Comparison of ENCODE assay signal across 8 cellular contexts in the genomic region with DNA sequence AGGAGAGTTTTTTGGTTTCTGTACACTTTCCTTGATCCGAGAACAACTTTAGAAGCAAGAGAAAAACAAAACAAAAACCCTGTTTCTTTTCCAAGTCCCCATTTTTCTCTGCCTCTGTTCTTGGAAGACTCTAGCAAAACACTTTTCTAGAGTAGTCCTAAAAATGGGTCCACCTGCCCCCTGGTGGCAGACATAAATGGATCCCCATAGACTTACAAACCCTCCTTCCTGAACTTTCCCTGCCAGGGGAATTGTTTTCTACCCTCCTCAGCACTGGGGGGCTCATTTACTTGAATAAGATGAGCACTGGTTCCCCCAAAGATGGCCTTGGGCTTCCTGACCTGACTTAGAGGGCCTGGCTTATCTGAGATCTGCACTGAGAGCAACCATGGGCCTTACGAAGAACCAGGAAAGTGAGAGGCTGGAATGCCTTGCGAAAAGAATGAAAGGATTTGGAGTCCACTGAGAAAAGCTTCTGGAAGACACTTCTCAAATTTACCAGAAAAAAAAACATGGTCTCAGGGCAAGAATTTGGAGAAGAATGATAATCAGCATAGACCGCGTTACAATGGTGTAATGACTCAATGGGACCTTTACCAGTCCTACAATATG. TPM values are rescaled to one million over a fixed set of nuclear protein-coding genes. Genes with fewer than 3 reads are reported as not detected.
A peak's percentile ranks its signal among the peaks of the same experiment; 100 is the strongest.
DNase-seq lines count a peak whose midpoint lies in the region; ATAC-seq and TF ChIP-seq lines count a peak whose summit lies in the region.

No MANE protein-coding gene starts in this region.

- H3K27me3 ChIP-seq in NT2/D1 (ENCODE audit: insufficient read depth, insufficient read length), result no peaks in the 10 kb centered on the region

- ATAC-seq in HG03139 (IDR thresholded peaks at IDR 0.05; ENCODE audit: unreplicated experiment) (no peak), HG03159 (IDR thresholded peaks at IDR 0.05; ENCODE audit: unreplicated experiment) (no peak)

- no peak overlapping the region for H3K9ac ChIP-seq in NT2/D1 (ENCODE audit: insufficient read length, low read depth)

- peak; percentile 69 for TF ChIP-seq CTCF in epithelial cell of proximal tubule (conservative IDR thresholded peaks at IDR 0.05; ENCODE audit: low read depth, low read length)

- no peaks in the 10 kb centered on the region for H3K36me3 ChIP-seq in NT2/D1 (ENCODE audit: insufficient read depth, insufficient read length, low read length)

- H3K4me1 ChIP-seq in NT2/D1 (ENCODE audit: insufficient read depth, insufficient read length), result no peaks in the 10 kb centered on the region

- no peak overlapping the region for H3K4me3 ChIP-seq in NT2/D1 (ENCODE audit: insufficient read length, low read depth)
- H3K4me3 ChIP-seq in epithelial cell of proximal tubule (ENCODE audit: low read depth, low read length), result no peak overlapping the region

- DNase-seq in SHP77 (lab: John Stamatoyannopoulos, UW), result peak; percentile 5 to 19
- DNase-seq in SHP77 treated with DMSO at 0.1 percent for 48 hours (lab: John Stamatoyannopoulos, UW), result no peak
- DNase-seq in NT2/D1 (ENCODE audit: low read depth, low spot score), result peak; percentile 39
- DNase-seq in epithelial cell of proximal tubule (ENCODE audit: low read depth), result peak; percentile 1
- peak; percentile 4 to 14 for DNase-seq in stimulated activated CD4-positive, alpha-beta T cell treated with anti-CD3 and anti-CD28 coated beads, Interleukin-4, amount 100 ng/mL, for 48 hours (ENCODE audit: low read depth in 2 of 2)
- no peak for DNase-seq in NCI-H524 treated with DMSO at 0.1 percent for 48 hours (lab: John Stamatoyannopoulos, UW)

- no peaks in the 10 kb centered on the region for H3K9me3 ChIP-seq in NT2/D1 (ENCODE audit: insufficient read depth, low read length)

RNA-seq across cellular contexts. Expression of a gene that starts 48.0 kb away (rescaled TPM):
- 5.4 and 8.0 TPM in 2 replicates for total RNA-seq in epithelial cell of proximal tubule

Comparison
In these comparisons a context has a peak if more than half of its experiments do, and no peak if none do; other contexts are left out.
1. DNase-seq: peak in SHP77 (2 of 2), NT2/D1 (single experiment), epithelial cell of proximal tubule (single experiment) and stimulated activated CD4-positive, alpha-beta T cell treated with anti-CD3 and anti-CD28 coated beads, Interleukin-4, amount 100 ng/mL, for 48 hours (2 of 2); none in SHP77 treated with DMSO at 0.1 percent for 48 hours (single experiment) and NCI-H524 treated with DMSO at 0.1 percent for 48 hours (single experiment).